1 cellular context compared by ENCODE assay signal in the genomic region with DNA sequence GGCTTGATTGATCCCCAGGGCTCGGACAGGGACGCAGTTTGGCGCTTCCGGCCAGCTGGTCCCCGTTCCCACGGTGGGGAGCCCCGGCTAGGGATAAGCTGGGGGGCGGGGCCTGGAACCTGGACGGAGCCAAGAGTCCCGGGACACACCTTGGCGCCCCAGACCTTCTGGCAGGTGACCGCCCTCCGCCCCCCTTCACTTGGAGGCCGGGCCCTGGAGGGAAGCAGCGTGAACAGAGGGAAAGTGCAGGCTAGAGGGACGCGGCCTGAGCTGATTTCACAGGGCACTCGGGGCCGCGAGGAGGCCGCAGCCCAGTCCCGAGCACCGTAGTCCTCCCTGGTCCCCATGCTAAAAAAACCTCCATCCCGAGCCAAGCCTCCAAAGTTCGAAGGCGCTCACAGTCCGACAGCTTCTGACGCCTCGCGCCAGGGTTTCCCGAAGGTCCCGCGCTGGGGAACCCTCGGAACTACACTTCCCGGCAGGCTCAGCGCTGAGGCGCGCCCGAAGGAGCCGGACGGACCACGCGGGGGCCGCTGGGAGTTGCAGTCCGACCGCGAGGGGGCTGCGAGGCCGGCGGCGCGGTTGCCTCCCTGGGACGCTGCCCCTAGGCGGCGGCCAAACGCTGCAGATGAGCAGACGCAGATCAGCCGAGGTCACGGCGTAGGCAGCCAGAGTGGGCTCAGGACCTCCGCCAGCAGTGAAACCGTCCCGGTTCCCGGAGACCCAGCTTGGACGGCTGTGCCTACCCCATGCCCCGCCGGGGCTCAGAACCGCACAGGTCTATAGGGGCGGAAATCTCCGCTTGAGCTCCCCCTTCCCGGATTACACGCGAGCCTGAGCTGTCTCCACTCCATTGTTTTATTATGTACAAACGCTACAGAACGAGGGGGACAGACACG.
TF ChIP-seq lines count a peak whose summit lies in the region.

A gene with protein sequence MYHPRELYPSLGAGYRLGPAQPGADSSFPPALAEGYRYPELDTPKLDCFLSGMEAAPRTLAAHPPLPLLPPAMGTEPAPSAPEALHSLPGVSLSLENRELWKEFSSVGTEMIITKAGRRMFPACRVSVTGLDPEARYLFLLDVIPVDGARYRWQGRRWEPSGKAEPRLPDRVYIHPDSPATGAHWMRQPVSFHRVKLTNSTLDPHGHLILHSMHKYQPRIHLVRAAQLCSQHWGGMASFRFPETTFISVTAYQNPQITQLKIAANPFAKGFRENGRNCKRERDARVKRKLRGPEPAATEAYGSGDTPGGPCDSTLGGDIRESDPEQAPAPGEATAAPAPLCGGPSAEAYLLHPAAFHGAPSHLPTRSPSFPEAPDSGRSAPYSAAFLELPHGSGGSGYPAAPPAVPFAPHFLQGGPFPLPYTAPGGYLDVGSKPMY (minus strand): TSS at position 451 of the 899 bp plus-strand sequence. CDS start 731 bp downstream, outside the sequence.

TF ChIP-seq in K562, 482 proteins besides CTCF, POLR2A, EP300 and RAD21 (continued from another document and continues in another):
- TF ChIP-seq, protein P1, sequence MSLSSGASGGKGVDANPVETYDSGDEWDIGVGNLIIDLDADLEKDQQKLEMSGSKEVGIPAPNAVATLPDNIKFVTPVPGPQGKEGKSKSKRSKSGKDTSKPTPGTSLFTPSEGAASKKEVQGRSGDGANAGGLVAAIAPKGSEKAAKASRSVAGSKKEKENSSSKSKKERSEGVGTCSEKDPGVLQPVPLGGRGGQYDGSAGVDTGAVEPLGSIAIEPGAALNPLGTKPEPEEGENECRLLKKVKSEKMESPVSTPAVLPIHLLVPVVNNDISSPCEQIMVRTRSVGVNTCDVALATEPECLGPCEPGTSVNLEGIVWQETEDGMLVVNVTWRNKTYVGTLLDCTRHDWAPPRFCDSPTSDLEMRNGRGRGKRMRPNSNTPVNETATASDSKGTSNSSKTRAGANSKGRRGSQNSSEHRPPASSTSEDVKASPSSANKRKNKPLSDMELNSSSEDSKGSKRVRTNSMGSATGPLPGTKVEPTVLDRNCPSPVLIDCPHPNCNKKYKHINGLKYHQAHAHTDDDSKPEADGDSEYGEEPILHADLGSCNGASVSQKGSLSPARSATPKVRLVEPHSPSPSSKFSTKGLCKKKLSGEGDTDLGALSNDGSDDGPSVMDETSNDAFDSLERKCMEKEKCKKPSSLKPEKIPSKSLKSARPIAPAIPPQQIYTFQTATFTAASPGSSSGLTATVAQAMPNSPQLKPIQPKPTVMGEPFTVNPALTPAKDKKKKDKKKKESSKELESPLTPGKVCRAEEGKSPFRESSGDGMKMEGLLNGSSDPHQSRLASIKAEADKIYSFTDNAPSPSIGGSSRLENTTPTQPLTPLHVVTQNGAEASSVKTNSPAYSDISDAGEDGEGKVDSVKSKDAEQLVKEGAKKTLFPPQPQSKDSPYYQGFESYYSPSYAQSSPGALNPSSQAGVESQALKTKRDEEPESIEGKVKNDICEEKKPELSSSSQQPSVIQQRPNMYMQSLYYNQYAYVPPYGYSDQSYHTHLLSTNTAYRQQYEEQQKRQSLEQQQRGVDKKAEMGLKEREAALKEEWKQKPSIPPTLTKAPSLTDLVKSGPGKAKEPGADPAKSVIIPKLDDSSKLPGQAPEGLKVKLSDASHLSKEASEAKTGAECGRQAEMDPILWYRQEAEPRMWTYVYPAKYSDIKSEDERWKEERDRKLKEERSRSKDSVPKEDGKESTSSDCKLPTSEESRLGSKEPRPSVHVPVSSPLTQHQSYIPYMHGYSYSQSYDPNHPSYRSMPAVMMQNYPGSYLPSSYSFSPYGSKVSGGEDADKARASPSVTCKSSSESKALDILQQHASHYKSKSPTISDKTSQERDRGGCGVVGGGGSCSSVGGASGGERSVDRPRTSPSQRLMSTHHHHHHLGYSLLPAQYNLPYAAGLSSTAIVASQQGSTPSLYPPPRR (CRISPR knock-in tag; IDR thresholded peaks at IDR 0.05; ENCODE audit: borderline replicate concordance), result no peak
- no peak for TF ChIP-seq THRAP3 (IDR thresholded peaks at IDR 0.05; ENCODE audit: borderline replicate concordance)
- TF ChIP-seq, protein P2, sequence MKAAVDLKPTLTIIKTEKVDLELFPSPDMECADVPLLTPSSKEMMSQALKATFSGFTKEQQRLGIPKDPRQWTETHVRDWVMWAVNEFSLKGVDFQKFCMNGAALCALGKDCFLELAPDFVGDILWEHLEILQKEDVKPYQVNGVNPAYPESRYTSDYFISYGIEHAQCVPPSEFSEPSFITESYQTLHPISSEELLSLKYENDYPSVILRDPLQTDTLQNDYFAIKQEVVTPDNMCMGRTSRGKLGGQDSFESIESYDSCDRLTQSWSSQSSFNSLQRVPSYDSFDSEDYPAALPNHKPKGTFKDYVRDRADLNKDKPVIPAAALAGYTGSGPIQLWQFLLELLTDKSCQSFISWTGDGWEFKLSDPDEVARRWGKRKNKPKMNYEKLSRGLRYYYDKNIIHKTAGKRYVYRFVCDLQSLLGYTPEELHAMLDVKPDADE (conservative IDR thresholded peaks at IDR 0.05; ENCODE audit: control insufficient read depth, low read depth, low read length), result peak; percentile 99
- TF ChIP-seq, protein P3, sequence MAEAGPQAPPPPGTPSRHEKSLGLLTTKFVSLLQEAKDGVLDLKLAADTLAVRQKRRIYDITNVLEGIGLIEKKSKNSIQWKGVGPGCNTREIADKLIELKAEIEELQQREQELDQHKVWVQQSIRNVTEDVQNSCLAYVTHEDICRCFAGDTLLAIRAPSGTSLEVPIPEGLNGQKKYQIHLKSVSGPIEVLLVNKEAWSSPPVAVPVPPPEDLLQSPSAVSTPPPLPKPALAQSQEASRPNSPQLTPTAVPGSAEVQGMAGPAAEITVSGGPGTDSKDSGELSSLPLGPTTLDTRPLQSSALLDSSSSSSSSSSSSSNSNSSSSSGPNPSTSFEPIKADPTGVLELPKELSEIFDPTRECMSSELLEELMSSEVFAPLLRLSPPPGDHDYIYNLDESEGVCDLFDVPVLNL (CRISPR knock-in tag; IDR thresholded peaks at IDR 0.05; ENCODE audit: low read depth), result no peak
- TF ChIP-seq, protein P4, sequence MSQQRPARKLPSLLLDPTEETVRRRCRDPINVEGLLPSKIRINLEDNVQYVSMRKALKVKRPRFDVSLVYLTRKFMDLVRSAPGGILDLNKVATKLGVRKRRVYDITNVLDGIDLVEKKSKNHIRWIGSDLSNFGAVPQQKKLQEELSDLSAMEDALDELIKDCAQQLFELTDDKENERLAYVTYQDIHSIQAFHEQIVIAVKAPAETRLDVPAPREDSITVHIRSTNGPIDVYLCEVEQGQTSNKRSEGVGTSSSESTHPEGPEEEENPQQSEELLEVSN (IDR thresholded peaks at IDR 0.05; ENCODE audit: borderline replicate concordance in 1 of 2, extremely low read depth in 1 of 2, insufficient read depth in 1 of 2, insufficient read length in 1 of 2, low read depth in 1 of 2, low read length in 1 of 2, poor library complexity in 1 of 2, severe bottlenecking in 1 of 2), result peak; percentile 65 to 91
- TF ChIP-seq, protein P5, sequence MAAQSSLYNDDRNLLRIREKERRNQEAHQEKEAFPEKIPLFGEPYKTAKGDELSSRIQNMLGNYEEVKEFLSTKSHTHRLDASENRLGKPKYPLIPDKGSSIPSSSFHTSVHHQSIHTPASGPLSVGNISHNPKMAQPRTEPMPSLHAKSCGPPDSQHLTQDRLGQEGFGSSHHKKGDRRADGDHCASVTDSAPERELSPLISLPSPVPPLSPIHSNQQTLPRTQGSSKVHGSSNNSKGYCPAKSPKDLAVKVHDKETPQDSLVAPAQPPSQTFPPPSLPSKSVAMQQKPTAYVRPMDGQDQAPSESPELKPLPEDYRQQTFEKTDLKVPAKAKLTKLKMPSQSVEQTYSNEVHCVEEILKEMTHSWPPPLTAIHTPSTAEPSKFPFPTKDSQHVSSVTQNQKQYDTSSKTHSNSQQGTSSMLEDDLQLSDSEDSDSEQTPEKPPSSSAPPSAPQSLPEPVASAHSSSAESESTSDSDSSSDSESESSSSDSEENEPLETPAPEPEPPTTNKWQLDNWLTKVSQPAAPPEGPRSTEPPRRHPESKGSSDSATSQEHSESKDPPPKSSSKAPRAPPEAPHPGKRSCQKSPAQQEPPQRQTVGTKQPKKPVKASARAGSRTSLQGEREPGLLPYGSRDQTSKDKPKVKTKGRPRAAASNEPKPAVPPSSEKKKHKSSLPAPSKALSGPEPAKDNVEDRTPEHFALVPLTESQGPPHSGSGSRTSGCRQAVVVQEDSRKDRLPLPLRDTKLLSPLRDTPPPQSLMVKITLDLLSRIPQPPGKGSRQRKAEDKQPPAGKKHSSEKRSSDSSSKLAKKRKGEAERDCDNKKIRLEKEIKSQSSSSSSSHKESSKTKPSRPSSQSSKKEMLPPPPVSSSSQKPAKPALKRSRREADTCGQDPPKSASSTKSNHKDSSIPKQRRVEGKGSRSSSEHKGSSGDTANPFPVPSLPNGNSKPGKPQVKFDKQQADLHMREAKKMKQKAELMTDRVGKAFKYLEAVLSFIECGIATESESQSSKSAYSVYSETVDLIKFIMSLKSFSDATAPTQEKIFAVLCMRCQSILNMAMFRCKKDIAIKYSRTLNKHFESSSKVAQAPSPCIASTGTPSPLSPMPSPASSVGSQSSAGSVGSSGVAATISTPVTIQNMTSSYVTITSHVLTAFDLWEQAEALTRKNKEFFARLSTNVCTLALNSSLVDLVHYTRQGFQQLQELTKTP (IDR thresholded peaks at IDR 0.05; ENCODE audit: low read depth in 1 of 2, partially characterized antibody in 2 of 2), result peak in 1 of 2 experiments; percentile 98
- TF ChIP-seq NFXL1 (CRISPR knock-in tag; IDR thresholded peaks at IDR 0.05), result no peak
- TF ChIP-seq, protein P6, sequence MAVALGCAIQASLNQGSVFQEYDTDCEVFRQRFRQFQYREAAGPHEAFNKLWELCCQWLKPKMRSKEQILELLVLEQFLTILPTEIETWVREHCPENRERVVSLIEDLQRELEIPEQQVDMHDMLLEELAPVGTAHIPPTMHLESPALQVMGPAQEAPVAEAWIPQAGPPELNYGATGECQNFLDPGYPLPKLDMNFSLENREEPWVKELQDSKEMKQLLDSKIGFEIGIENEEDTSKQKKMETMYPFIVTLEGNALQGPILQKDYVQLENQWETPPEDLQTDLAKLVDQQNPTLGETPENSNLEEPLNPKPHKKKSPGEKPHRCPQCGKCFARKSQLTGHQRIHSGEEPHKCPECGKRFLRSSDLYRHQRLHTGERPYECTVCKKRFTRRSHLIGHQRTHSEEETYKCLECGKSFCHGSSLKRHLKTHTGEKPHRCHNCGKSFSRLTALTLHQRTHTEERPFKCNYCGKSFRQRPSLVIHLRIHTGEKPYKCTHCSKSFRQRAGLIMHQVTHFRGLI (CRISPR knock-in tag; IDR thresholded peaks at IDR 0.05), result no peak
- TF ChIP-seq FOXK2 (conservative IDR thresholded peaks at IDR 0.05 in 1 of 2, IDR thresholded peaks at IDR 0.05 in 1 of 2; ENCODE audit: low read depth in 2 of 2), result no peak
- no peak for TF ChIP-seq ZBED1 (IDR thresholded peaks at IDR 0.05)
- no peak for TF ChIP-seq SETDB1 (IDR thresholded peaks at IDR 0.05; ENCODE audit: low read length)
- no peak for TF ChIP-seq BRD9 (IDR thresholded peaks at IDR 0.05; ENCODE audit: low read depth, partially characterized antibody)
- TF ChIP-seq GTF2E2 (tag; IDR thresholded peaks at IDR 0.05), result peak; percentile 18; the same call in 1 of the 2 replicates
- TF ChIP-seq HNRNPL (IDR thresholded peaks at IDR 0.05; ENCODE audit: low read depth, low read length), result no peak
- no peak; the same call in 1 of the 2 replicates for TF ChIP-seq STAG1 (CRISPR knock-in tag; IDR thresholded peaks at IDR 0.05; ENCODE audit: borderline replicate concordance)
- no peak for TF ChIP-seq E2F3 (CRISPR knock-in tag; IDR thresholded peaks at IDR 0.05)
- TF ChIP-seq, protein P7, sequence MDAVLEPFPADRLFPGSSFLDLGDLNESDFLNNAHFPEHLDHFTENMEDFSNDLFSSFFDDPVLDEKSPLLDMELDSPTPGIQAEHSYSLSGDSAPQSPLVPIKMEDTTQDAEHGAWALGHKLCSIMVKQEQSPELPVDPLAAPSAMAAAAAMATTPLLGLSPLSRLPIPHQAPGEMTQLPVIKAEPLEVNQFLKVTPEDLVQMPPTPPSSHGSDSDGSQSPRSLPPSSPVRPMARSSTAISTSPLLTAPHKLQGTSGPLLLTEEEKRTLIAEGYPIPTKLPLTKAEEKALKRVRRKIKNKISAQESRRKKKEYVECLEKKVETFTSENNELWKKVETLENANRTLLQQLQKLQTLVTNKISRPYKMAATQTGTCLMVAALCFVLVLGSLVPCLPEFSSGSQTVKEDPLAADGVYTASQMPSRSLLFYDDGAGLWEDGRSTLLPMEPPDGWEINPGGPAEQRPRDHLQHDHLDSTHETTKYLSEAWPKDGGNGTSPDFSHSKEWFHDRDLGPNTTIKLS (IDR thresholded peaks at IDR 0.05; ENCODE audit: borderline replicate concordance, low read depth), result peak; percentile 90
- TF ChIP-seq, protein P8, sequence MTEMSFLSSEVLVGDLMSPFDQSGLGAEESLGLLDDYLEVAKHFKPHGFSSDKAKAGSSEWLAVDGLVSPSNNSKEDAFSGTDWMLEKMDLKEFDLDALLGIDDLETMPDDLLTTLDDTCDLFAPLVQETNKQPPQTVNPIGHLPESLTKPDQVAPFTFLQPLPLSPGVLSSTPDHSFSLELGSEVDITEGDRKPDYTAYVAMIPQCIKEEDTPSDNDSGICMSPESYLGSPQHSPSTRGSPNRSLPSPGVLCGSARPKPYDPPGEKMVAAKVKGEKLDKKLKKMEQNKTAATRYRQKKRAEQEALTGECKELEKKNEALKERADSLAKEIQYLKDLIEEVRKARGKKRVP (CRISPR knock-in tag; IDR thresholded peaks at IDR 0.05), result peak; percentile 63; the same call in 1 of the 2 replicates
- no peak for TF ChIP-seq MECOM (CRISPR knock-in tag; IDR thresholded peaks at IDR 0.05)
- TF ChIP-seq CXXC5 (CRISPR knock-in tag; IDR thresholded peaks at IDR 0.05), result peak; percentile 89
- no peak for TF ChIP-seq NFYB (IDR thresholded peaks at IDR 0.05; ENCODE audit: extremely low read depth, insufficient read length)
- no peak for TF ChIP-seq MAFK (IDR thresholded peaks at IDR 0.05; ENCODE audit: low read length)
